Comparison of ENCODE assay signal across 22 cellular contexts in the genomic region with DNA sequence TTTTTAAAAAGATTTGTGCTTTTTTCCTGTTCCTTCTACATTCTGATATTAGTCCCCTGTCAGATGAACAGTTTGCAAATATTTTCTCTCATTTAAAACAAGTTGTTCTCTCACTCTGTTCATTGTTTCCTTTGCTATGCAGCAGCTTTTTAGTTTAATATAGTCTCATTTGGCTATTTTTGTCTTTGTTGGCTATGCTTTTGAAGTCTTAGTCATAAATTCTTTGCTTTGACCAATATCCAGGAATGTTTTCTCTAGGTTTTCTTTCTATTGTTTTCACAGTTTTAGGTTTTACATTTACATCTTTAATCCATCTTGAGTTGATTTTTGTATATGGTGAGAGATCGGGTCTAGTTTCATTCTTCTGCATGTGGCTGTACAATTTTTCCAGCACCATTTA.
"Had no signal": no experiment of that assay in that cellular context is flagged by ENCODE, and none has a peak within 500 bp of the region (broad histone marks: within the 10 kb centered on the region; RNA-seq: fewer than 3 reads in every experiment).

No MANE protein-coding gene starts in this region.

- H3K27me3 Mint-ChIP-seq: central memory CD8-positive, alpha-beta T cell; naive thymus-derived CD4-positive, alpha-beta T cell had no signal

- H3K36me3 ChIP-seq: brain microvascular endothelial cell, ovary, right lobe of liver, stomach had no signal

- H3K4me3 Mint-ChIP-seq: activated T-helper 1 cell treated with anti-CD3 and anti-CD28 coated beads, Interleukin-12 subunit alpha, Interleukin-12 subunit beta, Interleukin-2, Interleukin-4 antibody, amounts not matched to agents 30 ng/mL and 10 ng/mL and 1 ng/mL, durations not matched to agents 14 hours and 24 hours and 36 hours; central memory CD8-positive, alpha-beta T cell; naive thymus-derived CD4-positive, alpha-beta T cell; T-helper 2 cell treated with Interferon-gamma antibody and Interleukin-4, amounts not matched to agents 5 μg/mL and 100 μg/mL, for 36 hours had no signal

- H3K9me3 ChIP-seq: ovary, right lobe of liver had no signal

- DNase-seq: activated CD4-positive, alpha-beta T cell treated with anti-CD3 and anti-CD28 coated beads, Interleukin-2, amount 50 U/mL, for 4 hours; activated gamma-delta T cell treated with Interleukin-2 at 50 U/mL for 16 hours; activated T-cell treated with anti-CD3 and anti-CD28 coated beads for 4 hours; amniotic stem cell; brain microvascular endothelial cell; cortex of kidney; effector CD4-positive, alpha-beta T cell; heart right ventricle; left ventricle myocardium superior; mucosa of descending colon; naive thymus-derived CD4-positive, alpha-beta T cell; ovary; right lobe of liver; stimulated activated CD4-positive, alpha-beta T cell treated with anti-CD3 and anti-CD28 coated beads, Interleukin-4, amount 100 ng/mL, for 1 hour; stomach; trophoblast cell had no signal

- H3K27ac Mint-ChIP-seq: activated naive CD4-positive, alpha-beta T cell treated with anti-CD3 and anti-CD28 coated beads, Interleukin-2, amount 50 U/mL, for 72 hours; activated T-helper 1 cell treated with anti-CD3 and anti-CD28 coated beads, Interleukin-12 subunit alpha, Interleukin-12 subunit beta, Interleukin-2, Interleukin-4 antibody, amounts not matched to agents 30 ng/mL and 10 ng/mL and 1 ng/mL, durations not matched to agents 14 hours and 24 hours and 36 hours; naive thymus-derived CD4-positive, alpha-beta T cell; T-helper 2 cell treated with Interferon-gamma antibody and Interleukin-4, amounts not matched to agents 5 μg/mL and 100 μg/mL, for 36 hours had no signal

- H3K4me3 ChIP-seq: heart right ventricle, mucosa of descending colon, ovary, right lobe of liver, smooth muscle cell, stomach had no signal

- H3K4me1 ChIP-seq: right lobe of liver had no signal

- H3K4me1 Mint-ChIP-seq: central memory CD8-positive, alpha-beta T cell had no signal

- H3K27ac ChIP-seq: brain microvascular endothelial cell, heart right ventricle, ovary, right lobe of liver, stomach had no signal

- H3K27me3 ChIP-seq: brain microvascular endothelial cell, heart right ventricle, ovary, right lobe of liver, stomach had no signal

- ATAC-seq: activated naive CD4-positive, alpha-beta T cell treated with anti-CD3 and anti-CD28 coated beads, Interleukin-2, amount 50 U/mL, for 72 hours; esophagus mucosa; heart right ventricle; left ventricle myocardium superior; mucosa of descending colon; naive thymus-derived CD4-positive, alpha-beta T cell; right lobe of liver had no signal
